1 cellular context compared by ENCODE assay signal in the genomic region with DNA sequence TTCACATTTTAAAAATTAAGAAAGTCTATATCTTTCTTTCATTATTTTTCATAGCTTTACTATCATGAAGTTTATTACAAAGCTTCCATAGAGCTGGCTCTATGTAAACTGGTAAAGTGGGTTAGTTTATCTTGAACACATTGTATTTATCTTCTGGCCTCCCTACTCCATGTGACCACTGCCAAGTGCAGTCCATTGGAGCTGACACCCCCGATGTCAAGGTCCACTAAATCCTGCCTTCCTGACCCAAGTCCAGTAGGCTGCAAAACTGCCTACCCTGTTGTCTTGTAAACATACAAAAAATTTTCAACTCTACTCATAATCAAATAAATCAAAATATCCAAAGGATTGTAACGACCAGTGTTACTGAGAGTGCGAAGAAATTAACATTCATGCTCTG.
TF ChIP-seq lines count a peak whose summit lies in the region.

No MANE protein-coding gene starts in this region.

TF ChIP-seq in HepG2, 621 proteins besides CTCF, POLR2A, EP300 and RAD21 (continued from another document and continues in another):
- TF ChIP-seq DPF2 (CRISPR knock-in tag; IDR thresholded peaks at IDR 0.05; ENCODE audit: borderline replicate concordance, low read depth) (0 out of 2 replicates have a peak, but pooled peaks have one; percentile 30), ZNF207 (IDR thresholded peaks at IDR 0.05; ENCODE audit: borderline replicate concordance) (no peak), GATAD2A (CRISPR knock-in tag; IDR thresholded peaks at IDR 0.05) (peak; percentile 61), NR2F6 (IDR thresholded peaks at IDR 0.05) (no peak), NR2F6 (CRISPR knock-in tag; IDR thresholded peaks at IDR 0.05) (0 out of 2 replicates have a peak, but pooled peaks have one; percentile 42), KDM4B (CRISPR knock-in tag; IDR thresholded peaks at IDR 0.05) (peak; percentile 54; the same call in 1 of the 2 replicates), POGZ (CRISPR knock-in tag; IDR thresholded peaks at IDR 0.05) (peak; percentile 83), NCOR1 (IDR thresholded peaks at IDR 0.05; ENCODE audit: borderline replicate concordance, low read length) (peak; percentile 50; the same call in 1 of the 2 replicates), SOX5 (CRISPR knock-in tag; IDR thresholded peaks at IDR 0.05; ENCODE audit: borderline replicate concordance) (peak; percentile 46; the same call in 1 of the 2 replicates), FOXA3 (CRISPR knock-in tag; IDR thresholded peaks at IDR 0.05) (peak; percentile 71), ARID5B (CRISPR knock-in tag; IDR thresholded peaks at IDR 0.05) (peak; percentile 87), STAG1 (CRISPR knock-in tag; IDR thresholded peaks at IDR 0.05) (no peak), ZNF816 (CRISPR knock-in tag; IDR thresholded peaks at IDR 0.05; ENCODE audit: borderline replicate concordance) (0 out of 2 replicates have a peak, but pooled peaks have one; percentile 42), TEAD3 (CRISPR knock-in tag; optimal IDR thresholded peaks at IDR 0.05; ENCODE audit: borderline replicate concordance) (peak; percentile 50), TCF7 (IDR thresholded peaks at IDR 0.05; ENCODE audit: low read depth) (peak; percentile 18; the same call in 1 of the 2 replicates), ZFP82 (CRISPR knock-in tag; IDR thresholded peaks at IDR 0.05; ENCODE audit: borderline replicate concordance) (no peak), RXRB (CRISPR knock-in tag; IDR thresholded peaks at IDR 0.05; ENCODE audit: borderline replicate concordance) (peak; percentile 45; the same call in 1 of the 2 replicates), HNF4A (CRISPR knock-in tag; IDR thresholded peaks at IDR 0.05) (peak; percentile 92), ZMYM4 (CRISPR knock-in tag; IDR thresholded peaks at IDR 0.05) (peak; percentile 78), ZNF33A (CRISPR knock-in tag; IDR thresholded peaks at IDR 0.05; ENCODE audit: borderline replicate concordance) (no peak), PITX1 (CRISPR knock-in tag; IDR thresholded peaks at IDR 0.05) (peak; percentile 67; the same call in 1 of the 2 replicates), KDM6A (CRISPR knock-in tag; IDR thresholded peaks at IDR 0.05; ENCODE audit: low read depth) (peak; percentile 57; the same call in 1 of the 2 replicates), FOXP4 (CRISPR knock-in tag; IDR thresholded peaks at IDR 0.05) (peak; percentile 87), ARNTL (CRISPR knock-in tag; IDR thresholded peaks at IDR 0.05) (peak; percentile 72), NCOA2 (CRISPR knock-in tag; IDR thresholded peaks at IDR 0.05) (peak; percentile 56; the same call in 1 of the 2 replicates), ZGPAT (CRISPR knock-in tag; IDR thresholded peaks at IDR 0.05) (0 out of 2 replicates have a peak, but pooled peaks have one; percentile 43), PHF21A (CRISPR knock-in tag; IDR thresholded peaks at IDR 0.05) (peak; percentile 44; the same call in 1 of the 2 replicates), IRF2 (CRISPR knock-in tag; IDR thresholded peaks at IDR 0.05) (peak; percentile 50; the same call in 1 of the 2 replicates), ZNF460 (CRISPR knock-in tag; IDR thresholded peaks at IDR 0.05; ENCODE audit: borderline replicate concordance) (no peak; the same call in 1 of the 2 replicates), MIXL1 (CRISPR knock-in tag; IDR thresholded peaks at IDR 0.05) (peak; percentile 27; the same call in 1 of the 2 replicates), SOX6 (IDR thresholded peaks at IDR 0.05) (no peak), SOX6 (CRISPR knock-in tag; IDR thresholded peaks at IDR 0.05) (peak; percentile 43; the same call in 1 of the 2 replicates), MEIS2 (CRISPR knock-in tag; IDR thresholded peaks at IDR 0.05) (0 out of 2 replicates have a peak, but pooled peaks have one; percentile 37), ZNF263 (CRISPR knock-in tag; IDR thresholded peaks at IDR 0.05) (no peak)
- TF ChIP-seq, protein P1, sequence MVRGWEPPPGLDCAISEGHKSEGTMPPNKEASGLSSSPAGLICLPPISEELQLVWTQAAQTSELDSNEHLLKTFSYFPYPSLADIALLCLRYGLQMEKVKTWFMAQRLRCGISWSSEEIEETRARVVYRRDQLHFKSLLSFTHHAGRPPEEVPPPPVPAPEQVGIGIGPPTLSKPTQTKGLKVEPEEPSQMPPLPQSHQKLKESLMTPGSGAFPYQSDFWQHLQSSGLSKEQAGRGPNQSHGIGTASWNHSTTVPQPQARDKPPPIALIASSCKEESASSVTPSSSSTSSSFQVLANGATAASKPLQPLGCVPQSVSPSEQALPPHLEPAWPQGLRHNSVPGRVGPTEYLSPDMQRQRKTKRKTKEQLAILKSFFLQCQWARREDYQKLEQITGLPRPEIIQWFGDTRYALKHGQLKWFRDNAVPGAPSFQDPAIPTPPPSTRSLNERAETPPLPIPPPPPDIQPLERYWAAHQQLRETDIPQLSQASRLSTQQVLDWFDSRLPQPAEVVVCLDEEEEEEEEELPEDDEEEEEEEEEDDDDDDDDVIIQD (CRISPR knock-in tag; IDR thresholded peaks at IDR 0.05; ENCODE audit: low read depth), result peak; percentile 96
- TF ChIP-seq, protein P2, sequence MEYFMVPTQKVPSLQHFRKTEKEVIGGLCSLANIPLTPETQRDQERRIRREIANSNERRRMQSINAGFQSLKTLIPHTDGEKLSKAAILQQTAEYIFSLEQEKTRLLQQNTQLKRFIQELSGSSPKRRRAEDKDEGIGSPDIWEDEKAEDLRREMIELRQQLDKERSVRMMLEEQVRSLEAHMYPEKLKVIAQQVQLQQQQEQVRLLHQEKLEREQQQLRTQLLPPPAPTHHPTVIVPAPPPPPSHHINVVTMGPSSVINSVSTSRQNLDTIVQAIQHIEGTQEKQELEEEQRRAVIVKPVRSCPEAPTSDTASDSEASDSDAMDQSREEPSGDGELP (IDR thresholded peaks at IDR 0.05; ENCODE audit: borderline replicate concordance, low read depth), result no peak; the same call in 1 of the 2 replicates
- TF ChIP-seq, protein P3, sequence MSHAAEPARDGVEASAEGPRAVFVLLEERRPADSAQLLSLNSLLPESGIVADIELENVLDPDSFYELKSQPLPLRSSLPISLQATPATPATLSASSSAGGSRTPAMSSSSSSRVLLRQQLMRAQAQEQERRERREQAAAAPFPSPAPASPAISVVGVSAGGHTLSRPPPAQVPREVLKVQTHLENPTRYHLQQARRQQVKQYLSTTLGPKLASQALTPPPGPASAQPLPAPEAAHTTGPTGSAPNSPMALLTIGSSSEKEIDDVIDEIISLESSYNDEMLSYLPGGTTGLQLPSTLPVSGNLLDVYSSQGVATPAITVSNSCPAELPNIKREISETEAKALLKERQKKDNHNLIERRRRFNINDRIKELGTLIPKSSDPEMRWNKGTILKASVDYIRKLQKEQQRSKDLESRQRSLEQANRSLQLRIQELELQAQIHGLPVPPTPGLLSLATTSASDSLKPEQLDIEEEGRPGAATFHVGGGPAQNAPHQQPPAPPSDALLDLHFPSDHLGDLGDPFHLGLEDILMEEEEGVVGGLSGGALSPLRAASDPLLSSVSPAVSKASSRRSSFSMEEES (CRISPR knock-in tag; IDR thresholded peaks at IDR 0.05), result peak; percentile 84
- TF ChIP-seq, protein P4, sequence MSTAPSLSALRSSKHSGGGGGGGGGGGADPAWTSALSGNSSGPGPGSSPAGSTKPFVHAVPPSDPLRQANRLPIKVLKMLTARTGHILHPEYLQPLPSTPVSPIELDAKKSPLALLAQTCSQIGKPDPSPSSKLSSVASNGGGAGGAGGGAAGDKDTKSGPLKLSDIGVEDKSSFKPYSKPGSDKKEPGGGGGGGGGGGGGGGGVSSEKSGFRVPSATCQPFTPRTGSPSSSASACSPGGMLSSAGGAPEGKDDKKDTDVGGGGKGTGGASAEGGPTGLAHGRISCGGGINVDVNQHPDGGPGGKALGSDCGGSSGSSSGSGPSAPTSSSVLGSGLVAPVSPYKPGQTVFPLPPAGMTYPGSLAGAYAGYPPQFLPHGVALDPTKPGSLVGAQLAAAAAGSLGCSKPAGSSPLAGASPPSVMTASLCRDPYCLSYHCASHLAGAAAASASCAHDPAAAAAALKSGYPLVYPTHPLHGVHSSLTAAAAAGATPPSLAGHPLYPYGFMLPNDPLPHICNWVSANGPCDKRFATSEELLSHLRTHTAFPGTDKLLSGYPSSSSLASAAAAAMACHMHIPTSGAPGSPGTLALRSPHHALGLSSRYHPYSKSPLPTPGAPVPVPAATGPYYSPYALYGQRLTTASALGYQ (CRISPR knock-in tag; IDR thresholded peaks at IDR 0.05), result peak; percentile 28; the same call in 1 of the 2 replicates
- TF ChIP-seq, protein P5, sequence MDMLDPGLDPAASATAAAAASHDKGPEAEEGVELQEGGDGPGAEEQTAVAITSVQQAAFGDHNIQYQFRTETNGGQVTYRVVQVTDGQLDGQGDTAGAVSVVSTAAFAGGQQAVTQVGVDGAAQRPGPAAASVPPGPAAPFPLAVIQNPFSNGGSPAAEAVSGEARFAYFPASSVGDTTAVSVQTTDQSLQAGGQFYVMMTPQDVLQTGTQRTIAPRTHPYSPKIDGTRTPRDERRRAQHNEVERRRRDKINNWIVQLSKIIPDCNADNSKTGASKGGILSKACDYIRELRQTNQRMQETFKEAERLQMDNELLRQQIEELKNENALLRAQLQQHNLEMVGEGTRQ (IDR thresholded peaks at IDR 0.05; ENCODE audit: low read depth, low read length), result peak; percentile 33; the same call in 1 of the 2 replicates
- TF ChIP-seq, protein P5 (CRISPR knock-in tag; IDR thresholded peaks at IDR 0.05; ENCODE audit: borderline replicate concordance), result peak; percentile 61; the same call in 1 of the 2 replicates
